Comparison of ENCODE assay signal across 14 cellular contexts in the genomic region with DNA sequence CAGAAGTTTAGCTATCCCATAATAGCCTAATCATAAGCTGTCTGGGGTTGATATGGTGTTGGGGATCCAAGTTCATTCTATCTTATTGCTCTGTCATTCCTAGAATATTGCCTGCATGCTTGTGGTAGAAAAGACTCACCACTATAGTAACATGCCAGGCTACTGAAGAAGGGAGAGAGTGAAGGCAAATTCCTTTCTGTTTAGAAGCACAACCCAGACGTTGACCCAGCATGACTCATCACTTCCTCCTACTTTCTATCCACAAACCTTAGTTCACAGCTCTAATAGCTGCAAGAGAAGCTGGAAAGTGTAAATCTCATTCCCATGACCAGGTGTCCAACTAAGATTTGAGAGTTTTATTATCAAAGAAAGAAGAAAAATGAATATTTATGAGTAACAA. TPM values are rescaled to one million over a fixed set of nuclear protein-coding genes. Genes with fewer than 3 reads are reported as not detected.
DNase-seq lines count a peak whose midpoint lies in the region; ATAC-seq, FAIRE-seq and TF ChIP-seq lines count a peak whose summit lies in the region.
"Had no signal": no experiment of that assay in that cellular context is flagged by ENCODE, and none has a peak within 500 bp of the region (broad histone marks: within the 10 kb centered on the region; RNA-seq: fewer than 3 reads in every experiment).

No MANE protein-coding gene starts in this region.

- no peak for ATAC-seq in sciatic nerve
- ATAC-seq: GM12878 had no signal

- DNase-seq in GM04504 (ENCODE audit: low read depth) = peak; percentile 34
- DNase-seq in NCI-H226 = peak; percentile 95
- peak; percentile 98 for DNase-seq in bronchial epithelial cell (ENCODE audit: low read depth)
- DNase-seq in non-pigmented ciliary epithelial cell (ENCODE audit: low read depth) = peak; percentile 98
- DNase-seq in D341Med (ENCODE audit: low spot score) = no peak
- DNase-seq in sciatic nerve (ENCODE audit: low spot score) = no peak
- DNase-seq in NCI-H2081 (lab: John Stamatoyannopoulos, UW) = no peak
- DNase-seq in activated T-cell treated with anti-CD3 and anti-CD28 coated beads for 4 hours = no peak
- DNase-seq: GOT3, left cardiac atrium, NCI-H1436 treated with DMSO at 0.1 percent for 48 hours had no signal

- H3K4me3 ChIP-seq in bronchial epithelial cell (ENCODE audit: low read depth, low read length) = no peak overlapping the region
- H3K4me3 ChIP-seq: cardiac muscle cell, GM12878 had no signal

- TF ChIP-seq CTCF in bronchial epithelial cell (IDR thresholded peaks at IDR 0.05; ENCODE audit: insufficient read depth, low read length, severe bottlenecking) = no peak

- H3K36me3 ChIP-seq in bronchial epithelial cell (ENCODE audit: control insufficient read depth, insufficient read depth, low read length) = no peaks in the 10 kb centered on the region
- H3K36me3 ChIP-seq: cardiac muscle cell had no signal

- no peaks in the 10 kb centered on the region for H3K27me3 ChIP-seq in bronchial epithelial cell (ENCODE audit: control insufficient read depth, insufficient read depth, low read length)
- H3K27me3 ChIP-seq: cardiac muscle cell had no signal

- intact Hi-C loops in sciatic nerve (cut with DNase I) = no loop called here

- FAIRE-seq in bronchial epithelial cell (lab: Jason Lieb, UNC) = no peak
- FAIRE-seq: GM12878, TTC549 had no signal

RNA-seq across cellular contexts. Expression of a gene that starts 57.8 kb away (rescaled TPM):
- total RNA-seq in bronchial epithelial cell (65.2 and 153 TPM in 2 replicates), sciatic nerve (56.8 TPM)

RNA-seq across cellular contexts. Expression of a gene that starts 58.1 kb away (rescaled TPM):
- total RNA-seq in bronchial epithelial cell (7.2 and 7.4 TPM in 2 replicates), sciatic nerve (9.7 TPM)

Comparison
In these comparisons a context has a peak if more than half of its experiments do, and no peak if none do; other contexts are left out.
1. DNase-seq: peak in GM04504 (single experiment), NCI-H226 (single experiment), bronchial epithelial cell (single experiment) and non-pigmented ciliary epithelial cell (single experiment); none in D341Med (single experiment), sciatic nerve (single experiment), NCI-H2081 (0 of 2) and activated T-cell treated with anti-CD3 and anti-CD28 coated beads for 4 hours (single experiment).